Comparison of ENCODE assay signal across 16 cellular contexts in genomic region chr5:120624021-120624563, GRCh38.
DNase-seq lines count a peak whose midpoint lies in the region; TF ChIP-seq lines count a peak whose summit lies in the region.
"Had no signal": no experiment of that assay in that cellular context is flagged by ENCODE, and none has a peak within 500 bp of the region (broad histone marks: within the 10 kb centered on the region; RNA-seq: fewer than 3 reads in every experiment).

No MANE protein-coding gene starts in this region.

- BruUV-seq in A673 (replicated peaks; lab: Mats Ljungman, UMichigan): no TSS peak

- H3K4me1 ChIP-seq in A673 (ENCODE audit: insufficient read depth, low read length, poor library complexity, severe bottlenecking): no peaks in the 10 kb centered on the region
- peaks cover 8% of the 10 kb centered on the region for H3K4me1 ChIP-seq in SJSA1 (replicated peaks)
- H3K4me1 ChIP-seq: adrenal gland, parathyroid adenoma had no signal

- CTCF ChIA-PET in A673 (lab: Charles Lee): no interaction called here

- DNase-seq in A673 (ENCODE audit: low spot score) (peak; percentile 1), HCEC 1CT (peak; percentile 75), SJSA1 (ENCODE audit: low read depth in 1 of 2, low spot score in 2 of 2) (peak in 1 of 2 experiments; percentile 51), fibroblast of peridontal ligament (ENCODE audit: extremely low read depth) (peak; percentile 70), SIG-M5 (lab: John Stamatoyannopoulos, UW) (no peak), NCI-H774 (lab: John Stamatoyannopoulos, UW) (no peak), NCI-H748 (lab: John Stamatoyannopoulos, UW; ENCODE audit: unreplicated experiment) (no peak), MV-4-11 (lab: John Stamatoyannopoulos, UW) (no peak)
- DNase-seq: activated CD4-positive, alpha-beta T cell treated with anti-CD3 and anti-CD28 coated beads, Interleukin-2, amount 50 U/mL, for 1 hour; activated T-cell treated with anti-CD3 and anti-CD28 coated beads, Interleukin-2, amount 50 U/mL, for 72 hours; adrenal gland; gastrocnemius medialis; islet precursor cell; NCI-H446 treated with DMSO at 0.1 percent for 48 hours had no signal

- no peaks in the 10 kb centered on the region for H3K27me3 ChIP-seq in A673 (replicated peaks; ENCODE audit: insufficient read depth, low read depth, low read length, poor library complexity)
- H3K27me3 ChIP-seq in SJSA1 (replicated peaks): no peaks in the 10 kb centered on the region
- H3K27me3 ChIP-seq: adrenal gland, gastrocnemius medialis had no signal

- H3K9me3 ChIP-seq in A673 (ENCODE audit: low read depth, low read length, poor library complexity, severe bottlenecking) (no peaks in the 10 kb centered on the region), SJSA1 (replicated peaks) (no peaks in the 10 kb centered on the region)
- H3K9me3 ChIP-seq: adrenal gland, gastrocnemius medialis had no signal

- H3K36me3 ChIP-seq in A673 (ENCODE audit: insufficient read depth, low read length, poor library complexity, severe bottlenecking) (no peaks in the 10 kb centered on the region), SJSA1 (no peaks in the 10 kb centered on the region)
- H3K36me3 ChIP-seq: adrenal gland, gastrocnemius medialis had no signal

- H3K27ac ChIP-seq in A673 (ENCODE audit: low read depth, low read length, poor library complexity, severe bottlenecking) (no peak overlapping the region), SJSA1 (peak overlapping the region; percentile 38)
- H3K27ac ChIP-seq: adrenal gland, gastrocnemius medialis, parathyroid adenoma, RWPE1 had no signal

- H3K4me3 ChIP-seq in A673 (ENCODE audit: low read depth, low read length, poor library complexity, severe bottlenecking) (no peak overlapping the region), SJSA1 (no peak overlapping the region)
- H3K4me3 ChIP-seq: adrenal gland, gastrocnemius medialis had no signal

- intact Hi-C loops in A673 (cut with micrococcal nuclease; ENCODE audit: unreplicated experiment): no loop called here

- POLR2A ChIA-PET in A673 (lab: Charles Lee; ENCODE audit: low non-redundant PET): no interaction called here

- no peak for TF ChIP-seq CTCF in A673 (conservative IDR thresholded peaks at IDR 0.05; ENCODE audit: low read depth, low read length)

Comparison
In these comparisons a context has a peak if more than half of its experiments do, and no peak if none do; other contexts are left out.
1. DNase-seq: peak in A673 (single experiment), HCEC 1CT (single experiment) and fibroblast of peridontal ligament (single experiment); none in SIG-M5 (single experiment), NCI-H774 (single experiment), NCI-H748 (single experiment) and MV-4-11 (single experiment).